22 cellular contexts compared by ENCODE assay signal in the genomic region with DNA sequence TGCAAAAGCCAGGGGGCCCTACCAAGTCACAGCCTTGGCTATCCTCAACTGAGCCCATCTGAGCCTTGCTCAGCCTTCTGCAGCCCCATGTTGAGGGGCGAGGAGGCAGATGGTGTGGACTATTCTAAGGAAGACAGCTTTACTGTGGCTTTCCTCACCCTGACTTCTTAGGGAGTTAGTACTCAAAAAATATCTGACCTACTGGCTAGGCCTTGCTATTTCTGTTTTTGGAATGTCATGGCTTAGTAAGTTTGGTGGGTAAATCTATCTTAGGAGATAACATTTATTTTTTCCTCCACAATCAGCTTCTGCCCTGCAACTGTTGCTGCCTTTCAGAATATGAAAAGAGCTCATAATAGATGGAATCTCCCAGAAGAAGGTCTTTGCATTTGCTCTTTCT.
"Had no signal": no experiment of that assay in that cellular context is flagged by ENCODE, and none has a peak within 500 bp of the region (broad histone marks: within the 10 kb centered on the region; RNA-seq: fewer than 3 reads in every experiment).

No MANE protein-coding gene starts in this region.

- H3K4me1 ChIP-seq: right atrium auricular region, spleen had no signal

- H3K36me3 ChIP-seq: heart left ventricle, right atrium auricular region, spleen, tibial nerve had no signal

- H3K27ac Mint-ChIP-seq: activated CD4-positive, alpha-beta memory T cell treated with anti-CD3 and anti-CD28 coated beads, Interleukin-2, amount 10 ng/mL, durations not matched to agents 7 days and 5 days; activated CD4-positive, alpha-beta T cell treated with anti-CD3 and anti-CD28 coated beads, Interleukin-2, amount 10 ng/mL, durations not matched to agents 7 days and 5 days; activated naive CD4-positive, alpha-beta T cell treated with anti-CD3 and anti-CD28 coated beads, Interleukin-2, amount 50 U/mL, for 24 hours; activated naive CD8-positive, alpha-beta T cell treated with anti-CD3 and anti-CD28 coated beads, Interleukin-2, amount 50 U/mL, for 24 hours; activated T-cell treated with anti-CD3 and anti-CD28 coated beads, Interleukin-2, amount 50 U/mL, for 24 hours; activated T-helper 17 cell treated with anti-CD3 and anti-CD28 coated beads, Interleukin-2, amount 50 U/mL, for 72 hours; dendritic cell treated with granulocyte-macrophage colony-stimulating factor and Interleukin-4, amounts not matched to agents 40 ng/mL and 50 ng/mL, for 4 days; endodermal cell; memory B cell; T-helper 1 cell treated with Interleukin-12 subunit alpha and Interleukin-12 subunit beta and Interleukin-4 antibody, amounts not matched to agents 30 μg/mL and 1 μg/mL, for 36 hours had no signal

- H3K36me3 Mint-ChIP-seq: activated naive CD4-positive, alpha-beta T cell treated with anti-CD3 and anti-CD28 coated beads, Interleukin-2, amount 50 U/mL, for 24 hours; memory B cell; naive B cell had no signal

- H3K4me3 ChIP-seq: heart left ventricle, mucosa of descending colon, right atrium auricular region, spleen, tibial nerve had no signal

- DNase-seq: activated CD4-positive, alpha-beta memory T cell treated with anti-CD3 and anti-CD28 coated beads, Interleukin-2, amount 10 ng/mL, durations not matched to agents 7 days and 5 days; activated CD4-positive, alpha-beta T cell treated with anti-CD3 and anti-CD28 coated beads for 1 hour; activated CD4-positive, alpha-beta T cell treated with anti-CD3 and anti-CD28 coated beads, Interleukin-2, amount 10 ng/mL, durations not matched to agents 7 days and 5 days; activated CD8-positive, alpha-beta memory T cell treated with anti-CD3 and anti-CD28 coated beads, Interleukin-2, amount 50 U/mL, for 48 hours; activated naive CD8-positive, alpha-beta T cell treated with anti-CD3 and anti-CD28 coated beads, Interleukin-2, amount 50 U/mL, for 24 hours; activated T-cell treated with anti-CD3 and anti-CD28 coated beads, Interleukin-2, amount 50 U/mL, for 24 hours; endodermal cell; heart left ventricle; hypothalamus; mucosa of descending colon; naive B cell; spleen; stimulated activated naive CD4-positive, alpha-beta T cell treated with Interleukin-2 at 50 U/mL for 16 hours; T-helper 9 cell had no signal

- H3K27me3 ChIP-seq: heart left ventricle, right atrium auricular region, spleen, tibial nerve had no signal

- H3K27me3 Mint-ChIP-seq: activated CD4-positive, alpha-beta T cell treated with anti-CD3 and anti-CD28 coated beads, Interleukin-2, amount 10 ng/mL, durations not matched to agents 7 days and 5 days; activated naive CD8-positive, alpha-beta T cell treated with anti-CD3 and anti-CD28 coated beads, Interleukin-2, amount 50 U/mL, for 24 hours; dendritic cell treated with granulocyte-macrophage colony-stimulating factor and Interleukin-4, amounts not matched to agents 40 ng/mL and 50 ng/mL, for 4 days had no signal

- H3K9me3 ChIP-seq: heart left ventricle, mucosa of descending colon, right atrium auricular region, spleen, tibial nerve had no signal

- H3K27ac ChIP-seq: heart left ventricle, right atrium auricular region, spleen, tibial nerve had no signal

- H3K9me3 Mint-ChIP-seq: activated CD4-positive, alpha-beta memory T cell treated with anti-CD3 and anti-CD28 coated beads, Interleukin-2, amount 10 ng/mL, durations not matched to agents 7 days and 5 days; activated CD4-positive, alpha-beta T cell treated with anti-CD3 and anti-CD28 coated beads, Interleukin-2, amount 10 ng/mL, durations not matched to agents 7 days and 5 days; activated naive CD4-positive, alpha-beta T cell treated with anti-CD3 and anti-CD28 coated beads, Interleukin-2, amount 50 U/mL, for 24 hours; activated naive CD8-positive, alpha-beta T cell treated with anti-CD3 and anti-CD28 coated beads, Interleukin-2, amount 50 U/mL, for 24 hours; activated T-cell treated with anti-CD3 and anti-CD28 coated beads, Interleukin-2, amount 50 U/mL, for 24 hours; activated T-helper 17 cell treated with anti-CD3 and anti-CD28 coated beads, Interleukin-2, amount 50 U/mL, for 72 hours; central memory CD8-positive, alpha-beta T cell; dendritic cell treated with granulocyte-macrophage colony-stimulating factor and Interleukin-4, amounts not matched to agents 40 ng/mL and 50 ng/mL, for 4 days; endodermal cell; memory B cell; T-helper 1 cell treated with Interleukin-12 subunit alpha and Interleukin-12 subunit beta and Interleukin-4 antibody, amounts not matched to agents 30 μg/mL and 1 μg/mL, for 36 hours had no signal

- H3K4me3 Mint-ChIP-seq: activated CD4-positive, alpha-beta memory T cell treated with anti-CD3 and anti-CD28 coated beads, Interleukin-2, amount 10 ng/mL, durations not matched to agents 7 days and 5 days; activated CD4-positive, alpha-beta T cell treated with anti-CD3 and anti-CD28 coated beads, Interleukin-2, amount 10 ng/mL, durations not matched to agents 7 days and 5 days; activated naive CD4-positive, alpha-beta T cell treated with anti-CD3 and anti-CD28 coated beads, Interleukin-2, amount 50 U/mL, for 24 hours; activated naive CD8-positive, alpha-beta T cell treated with anti-CD3 and anti-CD28 coated beads, Interleukin-2, amount 50 U/mL, for 24 hours; activated T-cell treated with anti-CD3 and anti-CD28 coated beads, Interleukin-2, amount 50 U/mL, for 24 hours; activated T-helper 17 cell treated with anti-CD3 and anti-CD28 coated beads, Interleukin-2, amount 50 U/mL, for 72 hours; central memory CD8-positive, alpha-beta T cell; dendritic cell treated with granulocyte-macrophage colony-stimulating factor and Interleukin-4, amounts not matched to agents 40 ng/mL and 50 ng/mL, for 4 days; endodermal cell; memory B cell; T-helper 1 cell treated with Interleukin-12 subunit alpha and Interleukin-12 subunit beta and Interleukin-4 antibody, amounts not matched to agents 30 μg/mL and 1 μg/mL, for 36 hours had no signal

- H3K4me1 Mint-ChIP-seq: activated CD4-positive, alpha-beta memory T cell treated with anti-CD3 and anti-CD28 coated beads, Interleukin-2, amount 10 ng/mL, durations not matched to agents 7 days and 5 days; activated CD4-positive, alpha-beta T cell treated with anti-CD3 and anti-CD28 coated beads, Interleukin-2, amount 10 ng/mL, durations not matched to agents 7 days and 5 days; activated naive CD4-positive, alpha-beta T cell treated with anti-CD3 and anti-CD28 coated beads, Interleukin-2, amount 50 U/mL, for 24 hours; activated naive CD8-positive, alpha-beta T cell treated with anti-CD3 and anti-CD28 coated beads, Interleukin-2, amount 50 U/mL, for 24 hours; activated T-helper 17 cell treated with anti-CD3 and anti-CD28 coated beads, Interleukin-2, amount 50 U/mL, for 72 hours; central memory CD8-positive, alpha-beta T cell; memory B cell; naive B cell had no signal

- ATAC-seq: activated naive CD8-positive, alpha-beta T cell treated with anti-CD3 and anti-CD28 coated beads, Interleukin-2, amount 50 U/mL, for 24 hours; activated T-helper 17 cell treated with anti-CD3 and anti-CD28 coated beads, Interleukin-2, amount 50 U/mL, for 72 hours; heart left ventricle; mucosa of descending colon had no signal
